In genomic region chr10:2067015-2067414, GRCh38 we compare ENCODE assay signal across 37 cellular contexts.
DNase-seq lines count a peak whose midpoint lies in the region; ATAC-seq, FAIRE-seq and TF ChIP-seq lines count a peak whose summit lies in the region.
"Had no signal": no experiment of that assay in that cellular context is flagged by ENCODE, and none has a peak within 500 bp of the region (broad histone marks: within the 10 kb centered on the region; RNA-seq: fewer than 3 reads in every experiment).

No MANE protein-coding gene starts in this region.

- H3K27ac ChIP-seq in HEK293 (ENCODE audit: extremely low read depth, low read depth, low read length): no peak overlapping the region
- H3K27ac ChIP-seq in K562 (ENCODE audit: extremely low read depth, low read depth, low read length): no peak overlapping the region
- H3K27ac ChIP-seq: 22Rv1; A549; BLaER1; BLaER1 treated with 17β-estradiol and CSF1 and Interleukin-3, amounts not matched to agents 10 nM and 100 nM; C4-2B had no signal

- in situ Hi-C loops in K562 (cut with MboI): no loop called here

- intact Hi-C loops in activated CD4-positive, alpha-beta T cell treated with anti-CD3 and anti-CD28 coated beads, Interleukin-2, amount 10 ng/mL, durations not matched to agents 24 days and 14 days (cut with micrococcal nuclease): no loop called here
- intact Hi-C loops in activated CD4-positive, alpha-beta T cell treated with anti-CD3 and anti-CD28 coated beads for 36 hours (cut with DNase I, micrococcal nuclease): no loop called here
- intact Hi-C loops in K562 (cut with micrococcal nuclease): no loop called here

- ATAC-seq in activated CD4-positive, alpha-beta T cell treated with anti-CD3 and anti-CD28 coated beads for 36 hours: no peak
- no peak for ATAC-seq in K562
- no peak for ATAC-seq in HG03097 (IDR thresholded peaks at IDR 0.05; ENCODE audit: low FRiP score, unreplicated experiment)
- ATAC-seq: A549; CD8-positive, alpha-beta T cell had no signal

- no peak overlapping the region for H3K4me3 Mint-ChIP-seq in activated CD4-positive, alpha-beta T cell treated with anti-CD3 and anti-CD28 coated beads, Interleukin-2, amount 10 ng/mL, durations not matched to agents 24 days and 14 days
- no peak overlapping the region for H3K4me3 Mint-ChIP-seq in activated CD4-positive, alpha-beta T cell treated with anti-CD3 and anti-CD28 coated beads for 36 hours
- H3K4me3 Mint-ChIP-seq: B cell; CD14-positive monocyte; CD4-positive, alpha-beta memory T cell; CD4-positive, alpha-beta T cell; CD4-positive, CD25-positive, alpha-beta regulatory T cell; CD8-positive, alpha-beta memory T cell; CD8-positive, alpha-beta T cell had no signal

- H3K4me2 ChIP-seq in K562 (ENCODE audit: insufficient read depth, low read length): no peak overlapping the region
- H3K4me2 ChIP-seq: A549; BLaER1; BLaER1 treated with 17β-estradiol and CSF1 and Interleukin-3, amounts not matched to agents 10 nM and 100 nM had no signal

- no peak for TF ChIP-seq RAD21 in K562 (CRISPR knock-in tag; conservative IDR thresholded peaks at IDR 0.05 in 1 of 2, IDR thresholded peaks at IDR 0.05 in 1 of 2)

- TF ChIP-seq EP300 in K562 (IDR thresholded peaks at IDR 0.05; ENCODE audit: low read length): no peak

- TF ChIP-seq POLR2A in K562 (conservative IDR thresholded peaks at IDR 0.05): no peak

- no peaks in the 10 kb centered on the region for H3K9me1 ChIP-seq in K562 (ENCODE audit: control insufficient read depth, insufficient read depth, low read length)

- H3K4me1 ChIP-seq in HEK293 (ENCODE audit: control insufficient read depth, insufficient read depth, low read length) (no peaks in the 10 kb centered on the region), K562 (replicated peaks in 1 of 2; ENCODE audit: control insufficient read depth in 2 of 2, insufficient read depth in 2 of 2, low read length in 2 of 2) (no peaks in the 10 kb centered on the region)
- H3K4me1 ChIP-seq: A549; BE2C; BLaER1; BLaER1 treated with 17β-estradiol and CSF1 and Interleukin-3, amounts not matched to agents 10 nM and 100 nM had no signal

- no peak overlapping the region for H3K27ac Mint-ChIP-seq in activated CD4-positive, alpha-beta T cell treated with anti-CD3 and anti-CD28 coated beads, Interleukin-2, amount 10 ng/mL, durations not matched to agents 24 days and 14 days
- H3K27ac Mint-ChIP-seq in activated CD4-positive, alpha-beta T cell treated with anti-CD3 and anti-CD28 coated beads for 36 hours: no peak overlapping the region
- H3K27ac Mint-ChIP-seq: B cell; CD14-positive monocyte; CD4-positive, alpha-beta memory T cell; CD4-positive, alpha-beta T cell; CD4-positive, CD25-positive, alpha-beta regulatory T cell; CD8-positive, alpha-beta memory T cell; CD8-positive, alpha-beta T cell had no signal

- WGBS in K562 (ENCODE audit: insufficient coverage, low coverage, missing lambda C conversion rate): 8% methylated on average over 2 of the region's 2 CpGs

- H3K9me3 ChIP-seq in HEK293 (ENCODE audit: control insufficient read depth, insufficient read depth, low read depth, low read length) (no peaks in the 10 kb centered on the region), K562 (replicated peaks; ENCODE audit: control insufficient read depth, insufficient read depth, low read depth, low read length) (no peaks in the 10 kb centered on the region)
- H3K9me3 ChIP-seq: A549, BE2C had no signal

- BruUV-seq in K562 (replicated peaks; lab: Mats Ljungman, UMichigan): no TSS peak

- CTCF ChIA-PET in activated CD4-positive, alpha-beta T cell treated with anti-CD3 and anti-CD28 coated beads for 36 hours (lab: Charles Lee): interaction anchor here (0.6 kb wide), 1 partner anchor 11 kb away, joined by 3 read pairs; no protein-coding TSS in a partner anchor
- CTCF ChIA-PET in HEK293 (lab: Yijun Ruan, JAX) (no interaction called here), K562 (lab: Yijun Ruan, JAX; ENCODE audit: low intra/inter-chr PET ratio) (no interaction called here)

- no peaks in the 10 kb centered on the region for H3K36me3 ChIP-seq in HEK293 (ENCODE audit: control insufficient read depth in 2 of 2, insufficient read depth in 1 of 2, low read length in 2 of 2)
- H3K36me3 ChIP-seq in K562 (ENCODE audit: control insufficient read depth, insufficient read depth, low read length): no peaks in the 10 kb centered on the region
- H3K36me3 ChIP-seq: BE2C; BLaER1; BLaER1 treated with 17β-estradiol and CSF1 and Interleukin-3, amounts not matched to agents 10 nM and 100 nM had no signal

- H4K20me1 ChIP-seq in K562 (replicated peaks; ENCODE audit: control insufficient read depth, insufficient read depth, low read length): no peaks in the 10 kb centered on the region
- H4K20me1 ChIP-seq: BLaER1; BLaER1 treated with 17β-estradiol and CSF1 and Interleukin-3, amounts not matched to agents 10 nM and 100 nM had no signal

- 0 out of 5 replicates have a peak, but pooled peaks cover 0 to 4% of the 10 kb centered on the region in 2 experiments for H3K27me3 ChIP-seq in K562 (ENCODE audit: control insufficient read depth in 2 of 2, insufficient read depth in 2 of 2, low read length in 2 of 2)
- H3K27me3 ChIP-seq: BE2C; BLaER1; BLaER1 treated with 17β-estradiol and CSF1 and Interleukin-3, amounts not matched to agents 10 nM and 100 nM had no signal

- POLR2A ChIA-PET in activated CD4-positive, alpha-beta T cell treated with anti-CD3 and anti-CD28 coated beads for 36 hours (lab: Charles Lee): no interaction called here
- POLR2A ChIA-PET in HEK293 (lab: Yijun Ruan, JAX) (no interaction called here), K562 (lab: Yijun Ruan, JAX) (no interaction called here)

- H3K4me1 Mint-ChIP-seq in activated CD4-positive, alpha-beta T cell treated with anti-CD3 and anti-CD28 coated beads, Interleukin-2, amount 10 ng/mL, durations not matched to agents 24 days and 14 days: no peaks in the 10 kb centered on the region
- H3K4me1 Mint-ChIP-seq in activated CD4-positive, alpha-beta T cell treated with anti-CD3 and anti-CD28 coated beads for 36 hours: no peaks in the 10 kb centered on the region
- H3K4me1 Mint-ChIP-seq: B cell; CD14-positive monocyte; CD4-positive, alpha-beta memory T cell; CD4-positive, CD25-positive, alpha-beta regulatory T cell; CD8-positive, alpha-beta memory T cell had no signal

- no peak overlapping the region for H3K9ac ChIP-seq in K562 (ENCODE audit: insufficient read depth in 1 of 2, low read depth in 2 of 2, low read length in 2 of 2)
- H3K9ac ChIP-seq: BLaER1; BLaER1 treated with 17β-estradiol and CSF1 and Interleukin-3, amounts not matched to agents 10 nM and 100 nM had no signal

- H3K9me3 Mint-ChIP-seq in activated CD4-positive, alpha-beta T cell treated with anti-CD3 and anti-CD28 coated beads, Interleukin-2, amount 10 ng/mL, durations not matched to agents 24 days and 14 days: peaks cover 6% of the 10 kb centered on the region
- H3K9me3 Mint-ChIP-seq in activated CD4-positive, alpha-beta T cell treated with anti-CD3 and anti-CD28 coated beads for 36 hours (ENCODE audit: low read depth): peaks cover 7% of the 10 kb centered on the region

- H2AFZ ChIP-seq in K562 (ENCODE audit: low read depth, low read length): no peak overlapping the region

- TF ChIP-seq CTCF in HEK293 (tag by site-specific recombination; IDR thresholded peaks at IDR 0.05) (no peak), K562 (IDR thresholded peaks at IDR 0.05 in 2 of 3, conservative IDR thresholded peaks at IDR 0.05 in 1 of 3; ENCODE audit: insufficient read depth in 2 of 3, low read depth in 1 of 3, low read length in 3 of 3) (no peak)

- H3K4me3 ChIP-seq in HEK293 (ENCODE audit: low read depth, low read length): no peak overlapping the region
- no peak overlapping the region for H3K4me3 ChIP-seq in K562
- H3K4me3 ChIP-seq: A549; BLaER1; BLaER1 treated with 17β-estradiol and CSF1 and Interleukin-3, amounts not matched to agents 10 nM and 100 nM had no signal

- no peaks in the 10 kb centered on the region for H3K79me2 ChIP-seq in K562 (ENCODE audit: control insufficient read depth, insufficient read depth, low read length)

- DNase-seq in activated CD4-positive, alpha-beta T cell treated with anti-CD3 and anti-CD28 coated beads, Interleukin-2, amount 10 ng/mL, durations not matched to agents 24 days and 14 days: peak; percentile 1
- DNase-seq in activated CD4-positive, alpha-beta T cell treated with anti-CD3 and anti-CD28 coated beads for 36 hours: no peak
- no peak for DNase-seq in K562 (ENCODE audit: extremely low read depth in 1 of 4, low spot score in 3 of 4)
- no peak for DNase-seq in NAMALWA (ENCODE audit: low spot score)
- no peak for DNase-seq in GM19239 (ENCODE audit: insufficient read length, low spot score)
- DNase-seq: 8988T; ACHN; AML-193; BE2C; C1 segment of cervical spinal cord; Caco-2; Calu3; CD4-positive, alpha-beta memory T cell; CD4-positive, alpha-beta T cell; CD4-positive, CD25-positive, alpha-beta regulatory T cell; CD8-positive, alpha-beta memory T cell; CD8-positive, alpha-beta T cell; COR-L47; DMS 273 treated with DMSO at 0.1 percent for 48 hours; DMS153; DMS53; DMS79; DMS79 treated with DMSO at 0.1 percent for 48 hours; DND-41; EL had no signal

- FAIRE-seq in K562 (lab: Jason Lieb, UNC) (no peak), colon (lab: Jason Lieb, UNC) (peak; percentile 68), GM19239 (lab: Jason Lieb, UNC) (no peak)
- FAIRE-seq: A204.1, A549, D721Med had no signal

- H3K36me3 Mint-ChIP-seq in activated CD4-positive, alpha-beta T cell treated with anti-CD3 and anti-CD28 coated beads, Interleukin-2, amount 10 ng/mL, durations not matched to agents 24 days and 14 days (ENCODE audit: low read depth): no peaks in the 10 kb centered on the region
- H3K36me3 Mint-ChIP-seq in activated CD4-positive, alpha-beta T cell treated with anti-CD3 and anti-CD28 coated beads for 36 hours (ENCODE audit: low read depth): no peaks in the 10 kb centered on the region
- H3K36me3 Mint-ChIP-seq: CD14-positive monocyte; CD4-positive, alpha-beta memory T cell; CD4-positive, CD25-positive, alpha-beta regulatory T cell; CD8-positive, alpha-beta memory T cell; CD8-positive, alpha-beta T cell had no signal

- H3K27me3 Mint-ChIP-seq in activated CD4-positive, alpha-beta T cell treated with anti-CD3 and anti-CD28 coated beads, Interleukin-2, amount 10 ng/mL, durations not matched to agents 24 days and 14 days: no peaks in the 10 kb centered on the region
- H3K27me3 Mint-ChIP-seq in activated CD4-positive, alpha-beta T cell treated with anti-CD3 and anti-CD28 coated beads for 36 hours: peaks cover 1% of the 10 kb centered on the region
- H3K27me3 Mint-ChIP-seq: B cell; CD4-positive, alpha-beta T cell; CD4-positive, CD25-positive, alpha-beta regulatory T cell; CD8-positive, alpha-beta memory T cell had no signal

TF ChIP-seq in HEK293, 187 proteins besides CTCF, POLR2A, EP300 and RAD21:
- TF ChIP-seq SETDB1 (IDR thresholded peaks at IDR 0.05; ENCODE audit: insufficient read length, low read length): peak; percentile 56
- TF ChIP-seq ZNF473 (tag by site-specific recombination; IDR thresholded peaks at IDR 0.05): no peak

TF ChIP-seq in K562, 482 proteins besides CTCF, POLR2A, EP300 and RAD21 (continues in another document):
- TF ChIP-seq ZNF507 (tag; conservative IDR thresholded peaks at IDR 0.05): peak; percentile 87
- TF ChIP-seq CHD1 (IDR thresholded peaks at IDR 0.05; ENCODE audit: low read length): no peak
- TF ChIP-seq ZNF253 (CRISPR knock-in tag; conservative IDR thresholded peaks at IDR 0.05): no peak
- TF ChIP-seq TBL1XR1 (IDR thresholded peaks at IDR 0.05; ENCODE audit: low read length in 2 of 2): no peak
- TF ChIP-seq MXI1 (IDR thresholded peaks at IDR 0.05; ENCODE audit: low read depth, low read length): no peak
